In the genomic region with DNA sequence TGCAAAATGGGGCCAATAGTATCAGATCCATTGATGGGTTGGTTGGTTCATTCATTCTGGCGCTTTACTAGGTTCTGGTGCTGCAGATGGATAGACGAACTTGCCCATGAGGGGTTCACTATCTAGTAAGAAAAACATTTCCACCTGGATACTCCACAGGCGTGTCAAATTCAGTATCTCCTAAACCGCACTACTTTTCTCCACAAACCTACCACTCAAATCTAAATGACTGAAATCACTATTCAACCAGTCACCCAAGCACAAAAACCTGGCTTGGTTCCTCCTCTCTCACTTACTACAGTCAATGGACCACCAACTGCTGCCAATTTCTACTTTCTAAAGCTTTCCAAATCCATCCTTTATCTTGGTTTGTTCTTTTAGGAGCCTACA, we compare ENCODE assay signal across 7 cellular contexts. TPM values are rescaled to one million over a fixed set of nuclear protein-coding genes. Genes with fewer than 3 reads are reported as not detected.
A peak's percentile ranks its signal among the peaks of the same experiment; 100 is the strongest.
DNase-seq lines count a peak whose midpoint lies in the region; ATAC-seq lines count a peak whose summit lies in the region.

No MANE protein-coding gene starts in this region.

- peak overlapping the region; percentile 21 to 73 (median 54) for H3K27ac Mint-ChIP-seq in IgD-negative memory B cell
- peak overlapping the region; percentile 77 to 93 for H3K27ac Mint-ChIP-seq in natural killer cell treated with Interleukin-12 subunit alpha and Interleukin-12 subunit beta and Interleukin-15 and Interleukin-18, amount 100 ng/mL, for 72 hours

- H3K4me1 Mint-ChIP-seq in IgD-negative memory B cell = peaks cover 27 to 31% (median 30%) of the 10 kb centered on the region in 3 donors
- peaks cover 41 to 46% of the 10 kb centered on the region in 2 donors for H3K4me1 Mint-ChIP-seq in natural killer cell treated with Interleukin-12 subunit alpha and Interleukin-12 subunit beta and Interleukin-15 and Interleukin-18, amount 100 ng/mL, for 72 hours (ENCODE audit: low read depth in 2 of 2)

- peak; percentile 19 for ATAC-seq in GM19455 (IDR thresholded peaks at IDR 0.05; ENCODE audit: unreplicated experiment)
- ATAC-seq in natural killer cell treated with Interleukin-12 subunit alpha and Interleukin-12 subunit beta and Interleukin-15 and Interleukin-18, amount 100 ng/mL, for 72 hours = peak in 1 of 2 donors; percentile 55
- no peak for ATAC-seq in HG03280 (IDR thresholded peaks at IDR 0.05; ENCODE audit: unreplicated experiment)

- H3K4me3 Mint-ChIP-seq in IgD-negative memory B cell = peak overlapping the region; percentile 88 to 97 (median 91)
- H3K4me3 Mint-ChIP-seq in natural killer cell treated with Interleukin-12 subunit alpha and Interleukin-12 subunit beta and Interleukin-15 and Interleukin-18, amount 100 ng/mL, for 72 hours = peak overlapping the region; percentile 93

- H3K9me3 Mint-ChIP-seq in IgD-negative memory B cell = peaks cover 0 to 2% (median 0%) of the 10 kb centered on the region in 3 donors
- H3K9me3 Mint-ChIP-seq in natural killer cell treated with Interleukin-12 subunit alpha and Interleukin-12 subunit beta and Interleukin-15 and Interleukin-18, amount 100 ng/mL, for 72 hours = peaks cover 3% of the 10 kb centered on the region

- DNase-seq in cerebellar cortex (ENCODE audit: low spot score) (peak; percentile 15), NCI-H510A (lab: John Stamatoyannopoulos, UW) (no peak), NCI-H2029 (lab: John Stamatoyannopoulos, UW) (no peak)
- DNase-seq in natural killer cell treated with Interleukin-12 subunit alpha and Interleukin-12 subunit beta and Interleukin-15 and Interleukin-18, amount 100 ng/mL, for 72 hours (ENCODE audit: low spot score) = no peak

- H3K27me3 Mint-ChIP-seq in IgD-negative memory B cell = peaks cover 1% of the 10 kb centered on the region
- no peaks in the 10 kb centered on the region for H3K27me3 Mint-ChIP-seq in natural killer cell treated with Interleukin-12 subunit alpha and Interleukin-12 subunit beta and Interleukin-15 and Interleukin-18, amount 100 ng/mL, for 72 hours

- H3K36me3 Mint-ChIP-seq in IgD-negative memory B cell = peaks cover 12% of the 10 kb centered on the region
- H3K36me3 Mint-ChIP-seq in natural killer cell treated with Interleukin-12 subunit alpha and Interleukin-12 subunit beta and Interleukin-15 and Interleukin-18, amount 100 ng/mL, for 72 hours = peaks cover 43% of the 10 kb centered on the region

RNA-seq across cellular contexts. Expression of gene AGK, which starts 0.6 kb away (rescaled TPM):
- polyA plus RNA-seq in IgD-negative memory B cell = 23.1 TPM
- 100 to 1,000 TPM in 1 of 2 donors, 10 to 100 TPM in 1; 86.9 to 140 TPM for total RNA-seq in natural killer cell treated with Interleukin-12 subunit alpha and Interleukin-12 subunit beta and Interleukin-15 and Interleukin-18, amount 100 ng/mL, for 72 hours
